26 cellular contexts compared by ENCODE assay signal in the genomic region with DNA sequence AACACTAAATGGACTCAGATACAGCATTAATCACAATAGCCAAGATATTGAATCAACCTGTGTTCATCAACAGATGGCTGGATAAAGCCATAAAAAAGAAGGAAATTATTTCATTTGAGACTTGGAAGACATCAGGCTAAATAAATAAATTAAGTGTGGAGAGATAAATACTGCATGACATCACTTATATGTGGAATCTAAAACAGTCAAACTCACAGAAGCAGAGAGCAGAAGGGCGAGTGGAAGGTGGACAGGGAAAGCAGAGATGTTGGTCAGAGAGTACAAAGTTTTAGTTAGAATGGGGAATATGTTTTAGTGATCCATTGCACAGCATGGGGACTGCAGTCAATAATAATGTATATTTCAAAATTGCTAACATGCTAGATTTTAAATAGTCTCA.
"Had no signal": no experiment of that assay in that cellular context is flagged by ENCODE, and none has a peak within 500 bp of the region (broad histone marks: within the 10 kb centered on the region; RNA-seq: fewer than 3 reads in every experiment).

No MANE protein-coding gene starts in this region.

- ATAC-seq: activated CD8-positive, alpha-beta memory T cell treated with anti-CD3 and anti-CD28 coated beads, Interleukin-2, amount 10 ng/mL, durations not matched to agents 7 days and 5 days; activated naive CD4-positive, alpha-beta T cell treated with anti-CD3 and anti-CD28 coated beads, Interleukin-2, amount 50 U/mL, for 72 hours; activated naive CD8-positive, alpha-beta T cell treated with anti-CD3 and anti-CD28 coated beads, Interleukin-2, amount 50 U/mL, for 24 hours; WTC11 had no signal

- H3K36me3 Mint-ChIP-seq: activated CD8-positive, alpha-beta memory T cell treated with anti-CD3 and anti-CD28 coated beads, Interleukin-2, amount 10 ng/mL, durations not matched to agents 7 days and 5 days; activated naive CD4-positive, alpha-beta T cell treated with anti-CD3 and anti-CD28 coated beads, Interleukin-2, amount 50 U/mL, for 72 hours had no signal

- H3K27me3 Mint-ChIP-seq: activated naive CD8-positive, alpha-beta T cell treated with anti-CD3 and anti-CD28 coated beads, Interleukin-2, amount 50 U/mL, for 24 hours; activated T-cell treated with anti-CD3 and anti-CD28 coated beads, Interleukin-2, amount 50 U/mL, for 24 hours; brain had no signal

- H3K27ac Mint-ChIP-seq: activated CD8-positive, alpha-beta memory T cell treated with anti-CD3 and anti-CD28 coated beads, Interleukin-2, amount 10 ng/mL, durations not matched to agents 7 days and 5 days; activated naive CD4-positive, alpha-beta T cell treated with anti-CD3 and anti-CD28 coated beads, Interleukin-2, amount 50 U/mL, for 72 hours; activated naive CD8-positive, alpha-beta T cell treated with anti-CD3 and anti-CD28 coated beads, Interleukin-2, amount 50 U/mL, for 24 hours; activated T-cell treated with anti-CD3 and anti-CD28 coated beads, Interleukin-2, amount 50 U/mL, for 24 hours; T-helper 1 cell treated with Interleukin-12 subunit alpha and Interleukin-12 subunit beta and Interleukin-4 antibody, amounts not matched to agents 30 μg/mL and 1 μg/mL, for 36 hours; WTC11 had no signal

- H3K4me3 Mint-ChIP-seq: activated CD8-positive, alpha-beta memory T cell treated with anti-CD3 and anti-CD28 coated beads, Interleukin-2, amount 10 ng/mL, durations not matched to agents 7 days and 5 days; activated naive CD8-positive, alpha-beta T cell treated with anti-CD3 and anti-CD28 coated beads, Interleukin-2, amount 50 U/mL, for 24 hours; activated T-cell treated with anti-CD3 and anti-CD28 coated beads, Interleukin-2, amount 50 U/mL, for 24 hours; brain; T-helper 1 cell treated with Interleukin-12 subunit alpha and Interleukin-12 subunit beta and Interleukin-4 antibody, amounts not matched to agents 30 μg/mL and 1 μg/mL, for 36 hours; WTC11 had no signal

- H3K36me3 ChIP-seq: ascending aorta, Peyer's patch, SJSA1 had no signal

- H3K9me3 ChIP-seq: Peyer's patch, SJSA1 had no signal

- H3K27me3 ChIP-seq: ascending aorta, Peyer's patch, SJSA1 had no signal

- H3K4me1 Mint-ChIP-seq: activated naive CD8-positive, alpha-beta T cell treated with anti-CD3 and anti-CD28 coated beads, Interleukin-2, amount 50 U/mL, for 24 hours had no signal

- DNase-seq: activated CD4-positive, alpha-beta T cell treated with anti-CD3 and anti-CD28 coated beads for 48 hours; activated CD4-positive, alpha-beta T cell treated with anti-CD3 and anti-CD28 coated beads, Interleukin-2, amount 50 U/mL, for 48 hours; activated CD4-positive, CD25-positive, alpha-beta regulatory T cell treated with anti-CD3 and anti-CD28 coated beads, Interleukin-2, amount 50 U/mL, for 72 hours; activated CD8-positive, alpha-beta memory T cell treated with anti-CD3 and anti-CD28 coated beads, Interleukin-2, amount 10 ng/mL, durations not matched to agents 7 days and 5 days; activated effector memory CD4-positive, alpha-beta T cell treated with anti-CD3 and anti-CD28 coated beads, Interleukin-2, amount 50 U/mL, for 16 hours; activated naive CD4-positive, alpha-beta T cell treated with Interleukin-2 at 50 U/mL for 16 hours; activated naive CD8-positive, alpha-beta T cell treated with anti-CD3 and anti-CD28 coated beads, Interleukin-2, amount 50 U/mL, for 24 hours; activated T-cell treated with anti-CD3 and anti-CD28 coated beads, Interleukin-2, amount 50 U/mL, for 24 hours; amniotic stem cell; cerebellar nuclear complex; KG1; NCI-H1048; NCI-H1694; NCI-H2029; NCI-H2107; NCI-H2171 treated with DMSO at 0.1 percent for 48 hours; NCI-H226; Peyer's patch; Right ventricle myocardium superior had no signal

- H3K27ac ChIP-seq: ascending aorta, Peyer's patch, RWPE1, SJSA1 had no signal

- H3K4me3 ChIP-seq: ascending aorta, Peyer's patch, SJSA1 had no signal

- H3K9me3 Mint-ChIP-seq: activated naive CD8-positive, alpha-beta T cell treated with anti-CD3 and anti-CD28 coated beads, Interleukin-2, amount 50 U/mL, for 24 hours had no signal
